Comparison of ENCODE assay signal across 24 cellular contexts in the genomic region with DNA sequence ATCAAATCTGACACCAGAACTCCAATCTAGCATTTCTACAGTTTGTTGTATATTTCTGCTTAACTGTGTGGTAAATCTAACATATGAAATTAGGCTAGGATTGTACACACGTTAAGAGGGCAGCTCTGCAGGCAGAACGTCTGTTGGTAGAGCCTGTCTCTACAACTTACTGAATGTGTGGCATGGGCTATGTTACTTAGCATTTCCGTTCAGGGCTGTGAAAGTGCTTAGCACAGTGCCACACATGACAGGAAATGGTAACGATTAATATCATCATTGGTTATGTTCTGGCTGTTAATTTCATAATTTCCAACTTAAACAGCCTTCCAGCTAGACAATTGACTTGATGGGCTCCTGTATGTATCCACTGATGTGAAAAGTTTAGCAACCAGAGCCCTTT. TPM values are rescaled to one million over a fixed set of nuclear protein-coding genes. Genes with fewer than 3 reads are reported as not detected.
"Had no signal": no experiment of that assay in that cellular context is flagged by ENCODE, and none has a peak within 500 bp of the region (broad histone marks: within the 10 kb centered on the region; RNA-seq: fewer than 3 reads in every experiment).

No MANE protein-coding gene starts in this region.

- DNase-seq: KBM-7, MG63, NCI-H1092, NCI-H1105 treated with DMSO at 0.1 percent for 48 hours, NCI-H1417 treated with DMSO at 0.1 percent for 48 hours, NCI-H146, NCI-H187, NCI-H2029, NCI-H2081 treated with DMSO at 0.1 percent for 48 hours, NCI-H2171, NCI-H226, NCI-H446, NCI-H510A, NCI-H524 treated with DMSO at 0.1 percent for 48 hours, NCI-H69, NCI-H774, Right ventricle myocardium superior, RPMI8226, SIG-M5 had no signal

- H3K27ac Mint-ChIP-seq: IgD-negative memory B cell had no signal

- H3K9me3 ChIP-seq: MG63, SJSA1 had no signal

- H3K4me1 Mint-ChIP-seq: IgD-negative memory B cell had no signal

- H3K27ac ChIP-seq: HL-60, SJSA1, SK-N-MC had no signal

- H3K4me3 Mint-ChIP-seq: IgD-negative memory B cell had no signal

- H3K27me3 Mint-ChIP-seq: IgD-negative memory B cell had no signal

- H3K36me3 ChIP-seq: MG63, SJSA1 had no signal

- H3K4me3 ChIP-seq: MG63, SJSA1, SK-N-MC had no signal

- H3K27me3 ChIP-seq: MG63 had no signal

- H3K4me1 ChIP-seq: SJSA1 had no signal

- H3K36me3 Mint-ChIP-seq: IgD-negative memory B cell had no signal

RNA-seq across cellular contexts. Expression of a gene that starts 9.6 kb away (rescaled TPM):
- total RNA-seq: LHCN-M2, Right ventricle myocardium superior, SJSA1 had no signal
- polyA plus RNA-seq: IgD-negative memory B cell had no signal
